Comparison of ENCODE assay signal across 20 cellular contexts in the genomic region with DNA sequence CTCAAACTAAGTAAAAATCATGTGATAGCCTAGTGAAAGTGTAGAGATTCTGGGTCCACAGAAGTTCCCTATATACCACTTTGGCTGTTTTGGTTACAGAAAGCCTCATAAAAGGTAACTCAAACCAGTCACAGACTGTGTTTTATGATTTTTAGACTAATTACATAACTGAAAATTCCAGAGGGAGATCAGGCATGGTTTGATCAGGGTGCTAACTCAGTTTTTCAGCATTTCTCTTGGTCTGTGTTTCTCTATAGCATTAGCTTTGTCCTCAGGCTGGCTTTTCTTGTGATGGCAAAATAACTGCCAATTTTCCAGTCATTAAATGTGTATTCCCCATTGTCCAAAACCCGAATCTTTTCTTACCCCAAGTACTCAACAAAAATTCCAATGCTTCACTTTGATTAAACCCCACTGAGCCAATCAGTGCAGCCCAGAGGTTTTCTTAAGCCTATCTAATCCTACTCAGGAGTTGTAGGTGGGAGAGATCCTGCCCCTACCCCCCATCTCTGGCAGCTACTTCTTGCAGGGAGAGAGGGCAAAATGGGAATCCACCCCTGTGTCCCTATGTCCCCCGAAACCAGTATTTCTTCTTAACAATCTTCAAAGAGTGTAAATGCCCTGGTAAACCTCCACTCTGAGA. TPM values are rescaled to one million over a fixed set of nuclear protein-coding genes. Genes with fewer than 3 reads are reported as not detected.
A peak's percentile ranks its signal among the peaks of the same experiment; 100 is the strongest.
DNase-seq lines count a peak whose midpoint lies in the region; ATAC-seq and TF ChIP-seq lines count a peak whose summit lies in the region.
"Had no signal": no experiment of that assay in that cellular context is flagged by ENCODE, and none has a peak within 500 bp of the region (broad histone marks: within the 10 kb centered on the region; RNA-seq: fewer than 3 reads in every experiment).

No MANE protein-coding gene starts in this region.

- intact Hi-C loops in sciatic nerve (cut with DNase I), result no loop called here

- peak overlapping the region; percentile 97 for H3K27ac ChIP-seq in angular gyrus (ENCODE audit: low read depth, low read length)
- peak overlapping the region; percentile 92 for H3K27ac ChIP-seq in foreskin keratinocyte
- H3K27ac ChIP-seq: BLaER1, ovary had no signal

- peak; percentile 51 for DNase-seq in COLO829 (ENCODE audit: low spot score)
- DNase-seq in foreskin keratinocyte, result no peak
- DNase-seq in sciatic nerve (ENCODE audit: low spot score), result no peak
- no peak for DNase-seq in HUDEP-2 (lab: John Stamatoyannopoulos, UW; ENCODE audit: unreplicated experiment in 76 of 76)
- DNase-seq in GM10248 (ENCODE audit: extremely low spot score), result no peak
- DNase-seq: activated CD8-positive, alpha-beta memory T cell treated with anti-CD3 and anti-CD28 coated beads, Interleukin-2, amount 50 U/mL, for 4 hours; activated effector memory CD4-positive, alpha-beta T cell treated with Interleukin-2 at 50 U/mL for 16 hours; NCI-H1694; ovary; SHP77; stimulated activated naive CD4-positive, alpha-beta T cell treated with Interleukin-2 at 50 U/mL for 16 hours; T-cell had no signal

- CTCF ChIA-PET in GM10248 (lab: Yijun Ruan, JAX), result interaction anchor here (1.0 kb wide), 1 partner anchor 9 kb away, joined by 3 read pairs; no protein-coding TSS in a partner anchor

- no peak for TF ChIP-seq CTCF in foreskin keratinocyte (conservative IDR thresholded peaks at IDR 0.05)
- TF ChIP-seq CTCF in GM10248 (IDR thresholded peaks at IDR 0.05; ENCODE audit: control extremely low read depth, extremely low read depth, low read depth, missing control alignments), result no peak

- peaks cover 24% of the 10 kb centered on the region for H3K4me1 ChIP-seq in foreskin keratinocyte

- H3K27me3 ChIP-seq in foreskin keratinocyte, result no peaks in the 10 kb centered on the region
- H3K27me3 ChIP-seq: BLaER1, ovary had no signal

- ATAC-seq in foreskin keratinocyte (no peak), sciatic nerve (peak; percentile 4), HG02678 (IDR thresholded peaks at IDR 0.05; ENCODE audit: unreplicated experiment) (no peak), HG02885 (IDR thresholded peaks at IDR 0.05; ENCODE audit: poor library complexity, unreplicated experiment) (no peak)
- ATAC-seq: naive thymus-derived CD4-positive, alpha-beta T cell; T-cell had no signal

- POLR2A ChIA-PET in GM10248 (lab: Yijun Ruan, JAX), result no interaction called here

RNA-seq across cellular contexts. Expression of a gene that starts 8.6 kb away (rescaled TPM):
- total RNA-seq in foreskin keratinocyte (243 and 312 TPM in 2 replicates), sciatic nerve (24.1 TPM)
- 420 and 522 TPM in 2 replicates for polyA plus RNA-seq in foreskin keratinocyte
- total RNA-seq: fibroblast of villous mesenchyme; naive thymus-derived CD4-positive, alpha-beta T cell; skeletal muscle tissue had no signal
- polyA plus RNA-seq: naive thymus-derived CD4-positive, alpha-beta T cell had no signal

RNA-seq across cellular contexts. Expression of a gene that starts 27.8 kb away (rescaled TPM):
- total RNA-seq in foreskin keratinocyte, result not detected in 2 replicates
- polyA plus RNA-seq in foreskin keratinocyte, result 0.06 TPM in 1 of 2 replicates, not detected in the other
- 244 TPM for total RNA-seq in sciatic nerve
- total RNA-seq: fibroblast of villous mesenchyme had no signal
- polyA plus RNA-seq: naive thymus-derived CD4-positive, alpha-beta T cell had no signal

RNA-seq across cellular contexts. Expression of a gene that starts 31.6 kb away (rescaled TPM):
- total RNA-seq in foreskin keratinocyte (0.35 and 0.41 TPM in 2 replicates), sciatic nerve (460 TPM)
- polyA plus RNA-seq in foreskin keratinocyte, result 0.67 and 0.81 TPM in 2 replicates
- total RNA-seq: fibroblast of villous mesenchyme had no signal

RNA-seq across cellular contexts. Expression of a gene that starts 36.0 kb away (rescaled TPM):
- 0.18 TPM in 1 of 2 replicates, not detected in the other for total RNA-seq in foreskin keratinocyte
- 0.16 and 0.25 TPM in 2 replicates for polyA plus RNA-seq in foreskin keratinocyte
- 5.5 TPM for total RNA-seq in sciatic nerve
- total RNA-seq: lung had no signal

RNA-seq across cellular contexts. Expression of a gene that starts 47.5 kb away (rescaled TPM):
- 268 and 277 TPM in 2 replicates for total RNA-seq in foreskin keratinocyte
- polyA plus RNA-seq in foreskin keratinocyte, result 416 and 427 TPM in 2 replicates
- total RNA-seq in sciatic nerve, result 92.9 TPM

Comparison
In these comparisons a context has a peak if more than half of its experiments do, and no peak if none do; other contexts are left out.
1. RNA of a gene that starts 27.8 kb away (total RNA-seq): 244 TPM in sciatic nerve (single experiment); not detected in foreskin keratinocyte; every median in the first group is over 100 times any median in the second.
2. RNA of a gene that starts 31.6 kb away (total RNA-seq): 460 TPM in sciatic nerve (single experiment); 0.35 to 0.41 TPM in foreskin keratinocyte; every median in the first group is over 100 times any median in the second.